9 cellular contexts compared by ENCODE assay signal in the genomic region with DNA sequence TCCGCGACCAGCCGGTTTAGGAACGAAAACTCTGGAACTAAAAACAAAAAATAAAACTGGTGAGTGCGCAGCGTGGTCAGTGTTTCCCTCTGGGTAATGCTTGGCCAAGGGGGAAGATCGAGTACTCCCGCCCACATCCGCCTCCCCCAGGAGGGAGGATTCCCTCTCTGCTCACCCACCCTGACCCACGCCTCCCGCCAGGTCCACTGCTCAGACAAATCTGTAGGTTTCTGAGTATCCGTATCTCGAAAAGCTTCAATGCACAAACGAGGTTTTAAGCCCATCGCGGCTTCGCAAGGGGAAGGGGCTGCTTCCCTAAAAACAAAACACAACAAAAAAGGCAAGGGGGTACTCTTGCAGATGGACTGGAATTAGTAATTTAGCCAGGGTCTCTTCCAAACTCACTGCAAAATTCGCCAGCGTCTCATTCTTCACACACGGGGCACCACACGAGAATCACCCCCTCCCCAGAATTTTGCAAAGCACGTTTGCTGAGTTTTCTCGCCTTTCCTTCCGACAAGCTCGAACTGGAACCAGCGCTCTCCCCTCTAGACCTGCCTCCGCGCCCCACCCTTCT.
DNase-seq lines count a peak whose midpoint lies in the region; ATAC-seq, FAIRE-seq and TF ChIP-seq lines count a peak whose summit lies in the region.
"Had no signal": no experiment of that assay in that cellular context is flagged by ENCODE, and none has a peak within 500 bp of the region (broad histone marks: within the 10 kb centered on the region; RNA-seq: fewer than 3 reads in every experiment).

No MANE protein-coding gene starts in this region.

- peaks cover 2% of the 10 kb centered on the region for H3K4me1 Mint-ChIP-seq in astrocyte (ENCODE audit: low read depth, unreplicated experiment)
- H3K4me1 Mint-ChIP-seq in naive thymus-derived CD8-positive, alpha-beta T cell, result peaks cover 16 to 42% (median 36%) of the 10 kb centered on the region in 4 donors

- CTCF ChIA-PET in A673 (lab: Charles Lee) (no interaction called here), RWPE1 (lab: Yijun Ruan, JAX) (interaction anchor here (0.5 to 1.0 kb wide), 6 partner anchors 9 to 445 kb away, joined by 3 to 4 read pairs (median 3); no protein-coding TSS in a partner anchor)

- H2AFZ ChIP-seq in astrocyte (ENCODE audit: low read depth, low read length), result no peak overlapping the region

- POLR2A ChIA-PET in A673 (lab: Charles Lee; ENCODE audit: low non-redundant PET) (no interaction called here), RWPE1 (lab: Yijun Ruan, JAX; ENCODE audit: low non-redundant PET) (no interaction called here)
- POLR2A ChIA-PET in naive thymus-derived CD8-positive, alpha-beta T cell (lab: Charles Lee), result no interaction called here

- H3K4me1 ChIP-seq in A673 (ENCODE audit: insufficient read depth, low read length, poor library complexity, severe bottlenecking) (peaks cover 31% of the 10 kb centered on the region), astrocyte (ENCODE audit: insufficient read depth, low read length) (peaks cover 12% of the 10 kb centered on the region)

- H3K36me3 ChIP-seq in A673 (ENCODE audit: insufficient read depth, low read length, poor library complexity, severe bottlenecking), result no peaks in the 10 kb centered on the region
- H3K36me3 ChIP-seq in astrocyte (ENCODE audit: insufficient read depth, low read length), result no peaks in the 10 kb centered on the region

- DNase-seq in A673 (ENCODE audit: low spot score) (no peak), GM12865 (ENCODE audit: low read depth) (no peak), astrocyte (ENCODE audit: low read depth) (no peak), RWPE1 (ENCODE audit: low spot score) (no peak), germinal center (ENCODE audit: low spot score) (no peak), DMS53 (lab: John Stamatoyannopoulos, UW) (no peak)
- DNase-seq in naive thymus-derived CD8-positive, alpha-beta T cell, result no peak

- peaks cover 6% of the 10 kb centered on the region for H4K20me1 ChIP-seq in astrocyte (ENCODE audit: insufficient read depth, low read length)

- BruUV-seq in A673 (replicated peaks; lab: Mats Ljungman, UMichigan), result no TSS peak

- H3K27me3 ChIP-seq in A673 (replicated peaks; ENCODE audit: insufficient read depth, low read depth, low read length, poor library complexity) (peaks cover 92% of the 10 kb centered on the region), astrocyte (ENCODE audit: insufficient read depth, low read length) (peaks cover 76% of the 10 kb centered on the region)

- no peak overlapping the region for H3K9ac ChIP-seq in astrocyte (ENCODE audit: low read length)

- H3K4me3 Mint-ChIP-seq in astrocyte (ENCODE audit: unreplicated experiment), result no peak overlapping the region
- H3K4me3 Mint-ChIP-seq in naive thymus-derived CD8-positive, alpha-beta T cell, result peak overlapping the region; percentile 30 to 83 (median 68)

- H3K9me3 ChIP-seq in A673 (ENCODE audit: low read depth, low read length, poor library complexity, severe bottlenecking), result no peaks in the 10 kb centered on the region
- no peaks in the 10 kb centered on the region for H3K9me3 ChIP-seq in astrocyte (ENCODE audit: insufficient read depth, low read depth, low read length)

- H3K4me2 ChIP-seq in astrocyte (ENCODE audit: low read length), result peak overlapping the region; percentile 71

- no peaks in the 10 kb centered on the region for H3K79me2 ChIP-seq in astrocyte (ENCODE audit: insufficient read depth, low read length)

- peak overlapping the region; percentile 23 for H3K4me3 ChIP-seq in A673 (ENCODE audit: low read depth, low read length, poor library complexity, severe bottlenecking)
- H3K4me3 ChIP-seq in GM12865 (ENCODE audit: low read depth, low read length), result 0 out of 2 replicates have a peak overlapping the region, but pooled peaks have one; percentile 13
- H3K4me3 ChIP-seq in astrocyte (ENCODE audit: insufficient read depth, low read depth, low read length), result peak overlapping the region; percentile 19
- H3K4me3 ChIP-seq: lung had no signal

- no peaks in the 10 kb centered on the region for H3K36me3 Mint-ChIP-seq in astrocyte (ENCODE audit: low read depth, unreplicated experiment)
- peaks cover 0 to 5% (median 0%) of the 10 kb centered on the region in 3 donors for H3K36me3 Mint-ChIP-seq in naive thymus-derived CD8-positive, alpha-beta T cell

- TF ChIP-seq CTCF in A673 (conservative IDR thresholded peaks at IDR 0.05; ENCODE audit: low read depth, low read length) (no peak; the same call in 1 of the 2 replicates), GM12865 (IDR thresholded peaks at IDR 0.05; ENCODE audit: insufficient read depth, low read depth, low read length, missing control alignments) (no peak), astrocyte (IDR thresholded peaks at IDR 0.05; ENCODE audit: insufficient read depth, low read depth, low read length) (no peak), RWPE1 (conservative IDR thresholded peaks at IDR 0.05; ENCODE audit: low read depth) (no peak)

- H3K27me3 Mint-ChIP-seq in astrocyte (ENCODE audit: low read depth, unreplicated experiment), result peaks cover 81% of the 10 kb centered on the region
- H3K27me3 Mint-ChIP-seq in naive thymus-derived CD8-positive, alpha-beta T cell, result peaks cover 36 to 91% (median 70%) of the 10 kb centered on the region in 5 donors

- H3K9me3 Mint-ChIP-seq in astrocyte (ENCODE audit: unreplicated experiment), result peaks cover 9% of the 10 kb centered on the region
- H3K9me3 Mint-ChIP-seq in naive thymus-derived CD8-positive, alpha-beta T cell, result peaks cover 0 to 5% (median 0%) of the 10 kb centered on the region in 9 donors

- no peak for FAIRE-seq in astrocyte (lab: Jason Lieb, UNC)

- intact Hi-C loops in A673 (cut with micrococcal nuclease; ENCODE audit: unreplicated experiment), result no loop called here

- H3K27ac Mint-ChIP-seq in astrocyte (ENCODE audit: unreplicated experiment), result peak overlapping the region; percentile 72
- H3K27ac Mint-ChIP-seq in naive thymus-derived CD8-positive, alpha-beta T cell, result peak overlapping the region in 1 of 10 donors; percentile 57

- ATAC-seq in naive thymus-derived CD8-positive, alpha-beta T cell, result no peak
- no peak for ATAC-seq in GM18870 (IDR thresholded peaks at IDR 0.05; ENCODE audit: unreplicated experiment)

- H3K27ac ChIP-seq in A673 (ENCODE audit: low read depth, low read length, poor library complexity, severe bottlenecking) (no peak overlapping the region), astrocyte (ENCODE audit: low read depth, low read length) (no peak overlapping the region), RWPE1 (no peak overlapping the region)
